9 cellular contexts compared by ENCODE assay signal in genomic region chr1:26432793-26433192, GRCh38. TPM values are rescaled to one million over a fixed set of nuclear protein-coding genes. Genes with fewer than 3 reads are reported as not detected.
DNase-seq lines count a peak whose midpoint lies in the region; ATAC-seq, FAIRE-seq and TF ChIP-seq lines count a peak whose summit lies in the region.
"Had no signal": no experiment of that assay in that cellular context is flagged by ENCODE, and none has a peak within 500 bp of the region (broad histone marks: within the 10 kb centered on the region; RNA-seq: fewer than 3 reads in every experiment).

No MANE protein-coding gene starts in this region.

- H3K27ac ChIP-seq in left ventricle myocardium inferior (replicated peaks) (peak overlapping the region; percentile 88), vagina (peak overlapping the region; percentile 70)

- TF ChIP-seq CTCF in left ventricle myocardium inferior (IDR thresholded peaks at IDR 0.05; ENCODE audit: borderline replicate concordance), result no peak
- no peak for TF ChIP-seq CTCF in bronchial epithelial cell (IDR thresholded peaks at IDR 0.05; ENCODE audit: insufficient read depth, low read length, severe bottlenecking)
- no peak for TF ChIP-seq CTCF in mucosa of descending colon (IDR thresholded peaks at IDR 0.05)
- TF ChIP-seq CTCF in vagina (IDR thresholded peaks at IDR 0.05), result no peak

- no peak for FAIRE-seq in bronchial epithelial cell (lab: Jason Lieb, UNC)

- H3K4me3 ChIP-seq in left ventricle myocardium inferior (peak overlapping the region; percentile 88), bronchial epithelial cell (ENCODE audit: low read depth, low read length) (peak overlapping the region; percentile 77), mucosa of descending colon (peak overlapping the region; percentile 39), vagina (peak overlapping the region; percentile 66 to 68)

- H3K36me3 ChIP-seq in left ventricle myocardium inferior (peaks cover 36% of the 10 kb centered on the region), bronchial epithelial cell (ENCODE audit: control insufficient read depth, insufficient read depth, low read length) (peaks cover 2% of the 10 kb centered on the region), mucosa of descending colon (ENCODE audit: low read depth) (no peaks in the 10 kb centered on the region), vagina (peaks cover 0 to 23% of the 10 kb centered on the region in 2 donors)

- H3K27me3 ChIP-seq in left ventricle myocardium inferior (ENCODE audit: low read depth) (no peaks in the 10 kb centered on the region), bronchial epithelial cell (ENCODE audit: control insufficient read depth, insufficient read depth, low read length) (no peaks in the 10 kb centered on the region), vagina (no peaks in the 10 kb centered on the region)

- no peak for TF ChIP-seq POLR2A in vagina (IDR thresholded peaks at IDR 0.05)

- intact Hi-C loops in left ventricle myocardium inferior (cut with micrococcal nuclease), result no loop called here
- intact Hi-C loops in left cardiac atrium (cut with DNase I), result no loop called here
- intact Hi-C loops in mucosa of descending colon (cut with DNase I, micrococcal nuclease), result no loop called here
- intact Hi-C loops in vagina (cut with DNase I), result no loop called here

- DNase-seq in left ventricle myocardium inferior (no peak), left cardiac atrium (no peak), bronchial epithelial cell (ENCODE audit: low read depth) (no peak), mucosa of descending colon (peak in 1 of 3 donors; percentile 48), vagina (ENCODE audit: extremely low spot score in 2 of 2) (no peak), NCI-H2171 treated with DMSO at 0.1 percent for 48 hours (lab: John Stamatoyannopoulos, UW) (no peak), RKO (ENCODE audit: low spot score) (no peak), SKM-1 treated with dmso at 0.1 percent for 144 hours (lab: John Stamatoyannopoulos, UW; ENCODE audit: unreplicated experiment) (no peak)

- H3K4me1 ChIP-seq in left ventricle myocardium inferior (peaks cover 27% of the 10 kb centered on the region), mucosa of descending colon (ENCODE audit: low read depth) (peaks cover 12% of the 10 kb centered on the region), vagina (peaks cover 31% of the 10 kb centered on the region)

- no peak for ATAC-seq in left cardiac atrium
- peak; percentile 68 for ATAC-seq in mucosa of descending colon

- H3K9me3 ChIP-seq in left ventricle myocardium inferior (replicated peaks) (no peaks in the 10 kb centered on the region), mucosa of descending colon (no peaks in the 10 kb centered on the region), vagina (no peaks in the 10 kb centered on the region)

RNA-seq across cellular contexts. Expression of gene DHDDS, which starts 0.7 kb away (rescaled TPM):
- 27.9 TPM for total RNA-seq in left ventricle myocardium inferior
- 10 to 100 TPM; 44.7 to 49.6 TPM for total RNA-seq in left cardiac atrium
- 55.3 and 64.9 TPM in 2 replicates for total RNA-seq in bronchial epithelial cell
- 100 to 1,000 TPM in 2 of 3 donors, 10 to 100 TPM in 1; 72.9 to 137 (median 118) TPM for total RNA-seq in mucosa of descending colon
- 24.8 TPM for total RNA-seq in vagina

RNA-seq across cellular contexts. Expression of gene LIN28A, which starts 22.2 kb away (rescaled TPM):
- not detected for total RNA-seq in left ventricle myocardium inferior
- total RNA-seq in left cardiac atrium, result under 1 TPM in 1 of 2 donors, not detected in 1; 0.15 TPM
- total RNA-seq in bronchial epithelial cell, result not detected in 2 replicates
- not detected for total RNA-seq in mucosa of descending colon
- total RNA-seq in vagina, result not detected
- total RNA-seq: HT1080 had no signal

RNA-seq across cellular contexts. Expression of gene HMGN2, which starts 39.4 kb away (rescaled TPM):
- 158 TPM for total RNA-seq in left ventricle myocardium inferior
- total RNA-seq in left cardiac atrium, result 100 to 1,000 TPM; 125 to 165 TPM
- total RNA-seq in bronchial epithelial cell, result 87.9 and 283 TPM in 2 replicates
- 100 to 1,000 TPM; 186 to 463 (median 271) TPM for total RNA-seq in mucosa of descending colon
- 127 TPM for total RNA-seq in vagina
